ENCODE assay signal across 9 cellular contexts in genomic region chr1:234893725-234894630, GRCh38.
A peak's percentile ranks its signal among the peaks of the same experiment; 100 is the strongest.
DNase-seq lines count a peak whose midpoint lies in the region; ATAC-seq, FAIRE-seq and TF ChIP-seq lines count a peak whose summit lies in the region.
"Had no signal": no experiment of that assay in that cellular context is flagged by ENCODE, and none has a peak within 500 bp of the region (broad histone marks: within the 10 kb centered on the region; RNA-seq: fewer than 3 reads in every experiment).

No MANE protein-coding gene starts in this region.

- H3K27me3 ChIP-seq in bronchial epithelial cell (ENCODE audit: control insufficient read depth, insufficient read depth, low read length), result no peaks in the 10 kb centered on the region

- ATAC-seq in GM21528 (IDR thresholded peaks at IDR 0.05; ENCODE audit: low FRiP score, unreplicated experiment), result no peak
- ATAC-seq in GM19397 (IDR thresholded peaks at IDR 0.05; ENCODE audit: unreplicated experiment), result no peak
- no peak for ATAC-seq in stimulated activated memory B cell treated with anti-CD40 and anti-IgM and Interleukin-4, amounts not matched to agents 10 μg/mL and 1 μg/mL and 100 μg/mL, for 72 hours

- DNase-seq in NK-92 treated with Interleukin-12 subunit alpha and Interleukin-12 subunit beta, amount 100 ng/mL, for 24 hours (lab: John Stamatoyannopoulos, UW), result peak; percentile 79
- DNase-seq in NK-92 (lab: John Stamatoyannopoulos, UW; ENCODE audit: unreplicated experiment) (no peak), NCI-H69 (lab: John Stamatoyannopoulos, UW) (peak; percentile 86), bronchial epithelial cell (ENCODE audit: low read depth) (peak; percentile 85)
- DNase-seq in stimulated activated CD4-positive, alpha-beta T cell treated with anti-CD3 and anti-CD28 coated beads, Interleukin-12 subunit alpha, Interleukin-12 subunit beta, amount 100 ng/mL, for 48 hours (ENCODE audit: low read depth in 2 of 3, low spot score in 1 of 3), result peak; percentile 33 to 48 (median 43)
- DNase-seq: naive B cell had no signal

- H3K27ac Mint-ChIP-seq in stimulated activated memory B cell treated with anti-CD40 and anti-IgM and Interleukin-4, amounts not matched to agents 10 μg/mL and 1 μg/mL and 100 μg/mL, for 72 hours, result no peak overlapping the region

- H3K4me1 Mint-ChIP-seq in stimulated activated memory B cell treated with anti-CD40 and anti-IgM and Interleukin-4, amounts not matched to agents 10 μg/mL and 1 μg/mL and 100 μg/mL, for 72 hours, result no peaks in the 10 kb centered on the region
- H3K4me1 Mint-ChIP-seq: naive B cell had no signal

- no peak for FAIRE-seq in bronchial epithelial cell (lab: Jason Lieb, UNC)

- H3K36me3 Mint-ChIP-seq in stimulated activated memory B cell treated with anti-CD40 and anti-IgM and Interleukin-4, amounts not matched to agents 10 μg/mL and 1 μg/mL and 100 μg/mL, for 72 hours, result no peaks in the 10 kb centered on the region
- H3K36me3 Mint-ChIP-seq: naive B cell had no signal

- no peak overlapping the region for H3K4me3 ChIP-seq in bronchial epithelial cell (ENCODE audit: low read depth, low read length)

- H3K36me3 ChIP-seq in bronchial epithelial cell (ENCODE audit: control insufficient read depth, insufficient read depth, low read length), result no peaks in the 10 kb centered on the region

- H3K27me3 Mint-ChIP-seq in stimulated activated memory B cell treated with anti-CD40 and anti-IgM and Interleukin-4, amounts not matched to agents 10 μg/mL and 1 μg/mL and 100 μg/mL, for 72 hours, result no peaks in the 10 kb centered on the region
- H3K27me3 Mint-ChIP-seq: naive B cell had no signal

- H3K9me3 Mint-ChIP-seq in stimulated activated memory B cell treated with anti-CD40 and anti-IgM and Interleukin-4, amounts not matched to agents 10 μg/mL and 1 μg/mL and 100 μg/mL, for 72 hours, result no peaks in the 10 kb centered on the region
- H3K9me3 Mint-ChIP-seq: naive B cell had no signal

- H3K4me3 Mint-ChIP-seq in stimulated activated memory B cell treated with anti-CD40 and anti-IgM and Interleukin-4, amounts not matched to agents 10 μg/mL and 1 μg/mL and 100 μg/mL, for 72 hours, result no peak overlapping the region
- H3K4me3 Mint-ChIP-seq: naive B cell had no signal

- no peak for TF ChIP-seq CTCF in bronchial epithelial cell (IDR thresholded peaks at IDR 0.05; ENCODE audit: insufficient read depth, low read length, severe bottlenecking)
